In the genomic region with DNA sequence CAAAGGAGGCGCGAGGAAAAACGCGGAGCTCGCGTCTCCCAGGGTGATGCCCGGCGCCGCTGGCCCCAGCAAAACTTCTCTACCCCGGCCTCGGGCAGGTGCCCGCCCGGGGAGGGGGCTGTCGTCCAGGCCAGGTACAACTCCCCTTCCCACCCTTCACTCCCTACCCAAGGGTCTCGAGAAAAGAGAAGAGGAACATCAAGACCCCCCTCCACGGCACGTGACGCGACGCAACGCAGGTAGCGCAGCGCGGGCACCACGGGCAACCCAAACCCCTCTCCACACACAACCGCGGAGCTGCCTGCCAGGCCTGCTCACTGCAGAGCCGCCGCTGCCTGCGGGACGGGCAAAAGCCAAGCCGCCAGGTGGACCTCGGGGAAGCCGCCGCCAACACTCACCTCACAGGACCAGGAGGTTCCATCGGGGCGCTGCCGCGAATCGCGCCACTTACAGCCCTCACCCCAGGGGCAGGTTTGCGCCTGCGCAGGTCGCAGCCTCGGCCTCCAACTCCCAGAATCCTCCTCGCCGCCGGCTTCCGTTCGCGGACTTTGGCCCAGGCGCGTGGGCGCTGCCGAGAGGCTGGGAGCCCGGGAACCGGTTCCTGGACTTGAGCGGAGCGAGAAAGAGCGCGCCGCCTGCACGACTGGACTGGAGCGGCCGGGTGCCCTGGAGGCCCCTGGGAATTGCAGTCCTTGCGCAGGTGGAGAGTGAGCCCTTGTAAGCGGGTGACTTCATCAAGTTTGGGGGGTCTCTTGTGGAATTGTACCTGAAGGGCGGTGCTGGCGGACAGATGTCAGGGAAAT, we compare ENCODE assay signal across 8 cellular contexts. TPM values are rescaled to one million over a fixed set of nuclear protein-coding genes. Genes with fewer than 3 reads are reported as not detected.
DNase-seq lines count a peak whose midpoint lies in the region; ATAC-seq and TF ChIP-seq lines count a peak whose summit lies in the region.

A gene (minus strand): TSS at position 477 of the 803 bp plus-strand sequence. CDS start 56 bp downstream, at position 421.

- H3K4me3 ChIP-seq in heart right ventricle (peak within 1 kb of the TSS; percentile 58 to 97 (median 82)), upper lobe of left lung (peak within 1 kb of the TSS; percentile 57 to 90 (median 77))

- DNase-seq in GM10266 (ENCODE audit: extremely low spot score): peak; percentile 97
- peak; percentile 69 for DNase-seq in NCI-H1436 treated with DMSO at 0.1 percent for 48 hours (lab: John Stamatoyannopoulos, UW)
- DNase-seq in T-helper 1 cell: peak; percentile 82 to 91 (median 85)
- peak; percentile 90 for DNase-seq in amniotic epithelial cell (ENCODE audit: low read depth)
- DNase-seq in heart right ventricle: peak; percentile 94 to 96
- peak; percentile 88 to 99 (median 92) for DNase-seq in posterior cingulate gyrus
- DNase-seq in upper lobe of left lung: peak; percentile 95 to 98

- ATAC-seq in HG02759 (IDR thresholded peaks at IDR 0.05; ENCODE audit: unreplicated experiment) (peak; percentile 87), heart right ventricle (peak; percentile 95 to 98 (median 96)), upper lobe of left lung (ENCODE audit: low FRiP score in 2 of 2) (peak; percentile 97 to 99)

- intact Hi-C loops in heart right ventricle (cut with DNase I): loop anchor here in 3 of 10 donors (5.0 kb wide), 1 partner anchor 81 kb away; a partner anchor contains a TSS
- intact Hi-C loops in posterior cingulate gyrus (cut with DNase I): loop anchor here (5.0 kb wide), 1 partner anchor 81 kb away; a partner anchor contains a TSS

- TF ChIP-seq CTCF in GM10266 (IDR thresholded peaks at IDR 0.05; ENCODE audit: control insufficient read depth, insufficient read depth, low read depth, missing control alignments) (no peak), heart right ventricle (IDR thresholded peaks at IDR 0.05) (peak in 2 of 9 donors; percentile 9 to 10), upper lobe of left lung (IDR thresholded peaks at IDR 0.05) (peak in 2 of 6 experiments; percentile 26 to 31)

- H3K27me3 ChIP-seq in heart right ventricle: peaks cover 0 to 21% (median 16%) of the 10 kb centered on the region in 7 donors
- H3K27me3 ChIP-seq in upper lobe of left lung: peaks cover 0 to 17% (median 5%) of the 10 kb centered on the region in 4 donors

- peaks cover 0 to 37% (median 0%) of the 10 kb centered on the region in 9 donors for H3K36me3 ChIP-seq in heart right ventricle
- peaks cover 0 to 26% (median 7%) of the 10 kb centered on the region in 4 donors for H3K36me3 ChIP-seq in upper lobe of left lung

- WGBS in heart right ventricle, 2 donors: 0% methylated on average over 68 to 69 of the region's 69 CpGs
- 1 to 6% methylated on average over 9 to 40 of the region's 69 CpGs for WGBS in upper lobe of left lung, 2 donors

- TF ChIP-seq POLR2A in upper lobe of left lung (IDR thresholded peaks at IDR 0.05): peak in 2 of 4 donors; percentile 45 to 79

- H3K9me3 ChIP-seq in heart right ventricle: peaks cover 0 to 6% (median 0%) of the 10 kb centered on the region in 11 donors
- no peaks in the 10 kb centered on the region for H3K9me3 ChIP-seq in upper lobe of left lung

- peaks cover 0 to 25% (median 9%) of the 10 kb centered on the region in 9 donors for H3K4me1 ChIP-seq in heart right ventricle
- peaks cover 11 to 20% (median 14%) of the 10 kb centered on the region in 4 donors for H3K4me1 ChIP-seq in upper lobe of left lung

- TF ChIP-seq EP300 in upper lobe of left lung (IDR thresholded peaks at IDR 0.05): no peak

- H3K27ac ChIP-seq in heart right ventricle: peak within 1 kb of the TSS in 9 of 10 donors; percentile 47 to 85 (median 78)
- H3K27ac ChIP-seq in upper lobe of left lung: peak within 1 kb of the TSS; percentile 68 to 80 (median 73)

RNA-seq across cellular contexts. Expression of the gene that starts here (rescaled TPM):
- 1 to 10 TPM; 2.1 to 5.8 (median 4.4) TPM for total RNA-seq in heart right ventricle
- 1 to 10 TPM; 3.6 to 4.3 TPM for polyA plus RNA-seq in heart right ventricle
- total RNA-seq in upper lobe of left lung: 10 to 100 TPM in 2 of 6 donors, 1 to 10 TPM in 4; 5.5 to 27.2 (median 9.4) TPM

Comparison
In these comparisons a context has a peak if more than half of its experiments do, and no peak if none do; other contexts are left out.
1. Peak in every context shown above with its lines: DNase-seq, ATAC-seq, H3K4me3 ChIP-seq and H3K27ac ChIP-seq.